Comparison of ENCODE assay signal across 17 cellular contexts in genomic region chr9:3511537-3511936, GRCh38. TPM values are rescaled to one million over a fixed set of nuclear protein-coding genes. Genes with fewer than 3 reads are reported as not detected.
DNase-seq lines count a peak whose midpoint lies in the region; ATAC-seq and TF ChIP-seq lines count a peak whose summit lies in the region.
"Had no signal": no experiment of that assay in that cellular context is flagged by ENCODE, and none has a peak within 500 bp of the region (broad histone marks: within the 10 kb centered on the region; RNA-seq: fewer than 3 reads in every experiment).

No MANE protein-coding gene starts in this region.

- no peaks in the 10 kb centered on the region for H3K27me3 ChIP-seq in A673 (replicated peaks; ENCODE audit: insufficient read depth, low read depth, low read length, poor library complexity)
- H3K27me3 ChIP-seq in GM23338 (ENCODE audit: insufficient read depth) = no peaks in the 10 kb centered on the region

- no peaks in the 10 kb centered on the region for H3K9me2 ChIP-seq in GM23338 (ENCODE audit: insufficient read depth)

- peaks cover 49% of the 10 kb centered on the region for H3K4me1 Mint-ChIP-seq in GM23338
- peaks cover 31% of the 10 kb centered on the region for H3K4me1 Mint-ChIP-seq in T-helper 17 cell
- H3K4me1 Mint-ChIP-seq in memory B cell = peaks cover 25% of the 10 kb centered on the region

- H3K36me3 Mint-ChIP-seq in GM23338 (ENCODE audit: low read depth) (0 out of 3 replicates have a peak, but pooled peaks cover 3% of the 10 kb centered on the region), T-helper 17 cell (ENCODE audit: low read depth) (peaks cover 2% of the 10 kb centered on the region), memory B cell (peaks cover under 1% of the 10 kb centered on the region)

- no peaks in the 10 kb centered on the region for H3K9me3 ChIP-seq in A673 (ENCODE audit: low read depth, low read length, poor library complexity, severe bottlenecking)
- no peaks in the 10 kb centered on the region for H3K9me3 ChIP-seq in T-helper 17 cell (ENCODE audit: control insufficient read depth, low read length, poor library complexity, severe bottlenecking)

- POLR2A ChIA-PET in A673 (lab: Charles Lee; ENCODE audit: low non-redundant PET) = no interaction called here

- peak overlapping the region; percentile 28 for H3K27ac ChIP-seq in A673 (ENCODE audit: low read depth, low read length, poor library complexity, severe bottlenecking)
- H3K27ac ChIP-seq in GM23338 (ENCODE audit: low read depth) = peak overlapping the region; percentile 12; the same call in 1 of the 2 replicates
- H3K27ac ChIP-seq: RWPE1 had no signal

- H3K27me3 Mint-ChIP-seq in GM23338 (ENCODE audit: insufficient read depth, low read depth, poor library complexity) = no peaks in the 10 kb centered on the region
- no peaks in the 10 kb centered on the region for H3K27me3 Mint-ChIP-seq in T-helper 17 cell
- no peaks in the 10 kb centered on the region for H3K27me3 Mint-ChIP-seq in memory B cell
- H3K27me3 Mint-ChIP-seq: activated naive CD8-positive, alpha-beta T cell treated with anti-CD3 and anti-CD28 coated beads, Interleukin-2, amount 50 U/mL, for 24 hours had no signal

- H3K4me3 ChIP-seq in A673 (ENCODE audit: low read depth, low read length, poor library complexity, severe bottlenecking) (no peak overlapping the region), GM23338 (no peak overlapping the region)

- peak overlapping the region; percentile 67 for H3K27ac Mint-ChIP-seq in GM23338
- H3K27ac Mint-ChIP-seq in T-helper 17 cell = peak overlapping the region; percentile 6
- H3K27ac Mint-ChIP-seq in memory B cell = peak overlapping the region; percentile 38
- H3K27ac Mint-ChIP-seq: activated naive CD8-positive, alpha-beta T cell treated with anti-CD3 and anti-CD28 coated beads, Interleukin-2, amount 50 U/mL, for 24 hours; T-helper 1 cell treated with Interleukin-12 subunit alpha and Interleukin-12 subunit beta and Interleukin-4 antibody, amounts not matched to agents 30 μg/mL and 1 μg/mL, for 36 hours had no signal

- ATAC-seq in GM23338 (no peak), T-helper 17 cell (no peak), memory B cell (ENCODE audit: low read depth) (no peak), GM18870 (IDR thresholded peaks at IDR 0.05; ENCODE audit: unreplicated experiment) (no peak)
- no peak for ATAC-seq in activated CD4-positive, CD25-positive, alpha-beta regulatory T cell treated with anti-CD3 and anti-CD28 coated beads, Interleukin-2, amount 50 U/mL, for 24 hours
- ATAC-seq: activated naive CD8-positive, alpha-beta T cell treated with anti-CD3 and anti-CD28 coated beads, Interleukin-2, amount 50 U/mL, for 24 hours; left colon had no signal

- H3K4me1 ChIP-seq in A673 (ENCODE audit: insufficient read depth, low read length, poor library complexity, severe bottlenecking) (peaks cover 77% of the 10 kb centered on the region), GM23338 (ENCODE audit: insufficient read depth) (peaks cover 26% of the 10 kb centered on the region)

- DNase-seq in A673 (ENCODE audit: low spot score) = peak; percentile 27
- DNase-seq in GM23338 (ENCODE audit: low spot score) = no peak
- DNase-seq in T-helper 17 cell = no peak
- DNase-seq in memory B cell (ENCODE audit: low spot score in 2 of 2) = no peak
- DNase-seq in SW480 (ENCODE audit: low spot score) = no peak
- DNase-seq in SHP77 treated with DMSO at 0.1 percent for 48 hours (lab: John Stamatoyannopoulos, UW) = no peak
- DNase-seq: activated naive CD8-positive, alpha-beta T cell treated with anti-CD3 and anti-CD28 coated beads, Interleukin-2, amount 50 U/mL, for 24 hours; activated T-cell treated with anti-CD3 and anti-CD28 coated beads, Interleukin-2, amount 50 U/mL, for 48 hours; effector memory CD4-positive, alpha-beta T cell; Kasumi-1; left colon; NCI-H2029; NCI-H524 had no signal

- no peaks in the 10 kb centered on the region for H3K9me3 Mint-ChIP-seq in GM23338
- no peaks in the 10 kb centered on the region for H3K9me3 Mint-ChIP-seq in memory B cell
- H3K9me3 Mint-ChIP-seq: activated naive CD8-positive, alpha-beta T cell treated with anti-CD3 and anti-CD28 coated beads, Interleukin-2, amount 50 U/mL, for 24 hours; T-helper 1 cell treated with Interleukin-12 subunit alpha and Interleukin-12 subunit beta and Interleukin-4 antibody, amounts not matched to agents 30 μg/mL and 1 μg/mL, for 36 hours had no signal

- H4K20me1 ChIP-seq in GM23338 (replicated peaks; ENCODE audit: insufficient read depth) = no peaks in the 10 kb centered on the region

- no peak for TF ChIP-seq CTCF in A673 (conservative IDR thresholded peaks at IDR 0.05; ENCODE audit: low read depth, low read length)
- no peak for TF ChIP-seq CTCF in GM23338 (conservative IDR thresholded peaks at IDR 0.05; ENCODE audit: low read depth in 2 of 2)

- H3K4me3 Mint-ChIP-seq in GM23338 (no peak overlapping the region), T-helper 17 cell (no peak overlapping the region), memory B cell (no peak overlapping the region)
- H3K4me3 Mint-ChIP-seq: activated naive CD8-positive, alpha-beta T cell treated with anti-CD3 and anti-CD28 coated beads, Interleukin-2, amount 50 U/mL, for 24 hours; T-helper 1 cell treated with Interleukin-12 subunit alpha and Interleukin-12 subunit beta and Interleukin-4 antibody, amounts not matched to agents 30 μg/mL and 1 μg/mL, for 36 hours had no signal

- no peak overlapping the region for H2AFZ ChIP-seq in GM23338

- H3F3A ChIP-seq in GM23338 (replicated peaks; ENCODE audit: low read depth) = no peaks in the 10 kb centered on the region

- no TSS peak for BruUV-seq in A673 (replicated peaks; lab: Mats Ljungman, UMichigan)

- intact Hi-C loops in A673 (cut with micrococcal nuclease; ENCODE audit: unreplicated experiment) = no loop called here

- H3K4me2 ChIP-seq in GM23338 = no peak overlapping the region

- no peaks in the 10 kb centered on the region for H3K36me3 ChIP-seq in A673 (ENCODE audit: insufficient read depth, low read length, poor library complexity, severe bottlenecking)
- no peaks in the 10 kb centered on the region for H3K36me3 ChIP-seq in GM23338 (ENCODE audit: insufficient read depth)

- CTCF ChIA-PET in A673 (lab: Charles Lee) = no interaction called here

- H3K79me2 ChIP-seq in GM23338 (replicated peaks; ENCODE audit: insufficient read depth) = peaks cover 86% of the 10 kb centered on the region

TF ChIP-seq in GM23338, 12 proteins besides CTCF, POLR2A, EP300 and RAD21 (continues in another document):
- TF ChIP-seq ZNF331 (CRISPR knock-in tag; IDR thresholded peaks at IDR 0.05; ENCODE audit: low read depth) (no peak), STAT1 (IDR thresholded peaks at IDR 0.05; ENCODE audit: unreplicated experiment) (no peak), EZH2phosphoT487 (IDR thresholded peaks at IDR 0.05; ENCODE audit: unreplicated experiment) (no peak), JUNB (IDR thresholded peaks at IDR 0.05; ENCODE audit: unreplicated experiment) (no peak), ZNF114 (CRISPR knock-in tag; IDR thresholded peaks at IDR 0.05) (no peak), EZH2 (IDR thresholded peaks at IDR 0.05; ENCODE audit: low read depth, unreplicated experiment) (no peak), CREB1 (CRISPR knock-in tag; IDR thresholded peaks at IDR 0.05; ENCODE audit: low read depth) (no peak), NANOG (IDR thresholded peaks at IDR 0.05; ENCODE audit: borderline replicate concordance) (no peak), POLR2AphosphoS5 (IDR thresholded peaks at IDR 0.05; ENCODE audit: low read depth) (no peak), REST (IDR thresholded peaks at IDR 0.05; ENCODE audit: unreplicated experiment) (no peak), ETS1 (IDR thresholded peaks at IDR 0.05) (no peak)

RNA-seq across cellular contexts. Expression of gene RFX3, which starts 14.3 kb away (rescaled TPM):
- total RNA-seq in A673 (2021) = 7.4 and 11.6 TPM in 2 replicates
- total RNA-seq in GM23338 (2014; rRNA removed; shearing (Covaris generic)) = 16.2 and 22.1 TPM in 2 replicates
- polyA plus RNA-seq in GM23338 (2016; fragmentation: Nextera tagmentation; extraction: Ambion mirVana) = 7.5 and 9.8 TPM in 2 replicates
- 10 to 100 TPM; 23.6 to 27.1 TPM for total RNA-seq in T-helper 17 cell

Comparison
In these comparisons a context has a peak if more than half of its experiments do, and no peak if none do; other contexts are left out.
1. H3K27ac Mint-ChIP-seq: peak in every context shown above with its lines; median percentile 67 in GM23338; 38 in memory B cell; 6 in T-helper 17 cell.